ENCODE assay signal across 9 cellular contexts in genomic region chr3:3177861-3178497, GRCh38. TPM values are rescaled to one million over a fixed set of nuclear protein-coding genes. Genes with fewer than 3 reads are reported as not detected.
DNase-seq lines count a peak whose midpoint lies in the region; ATAC-seq and TF ChIP-seq lines count a peak whose summit lies in the region.
"Had no signal": no experiment of that assay in that cellular context is flagged by ENCODE, and none has a peak within 500 bp of the region (broad histone marks: within the 10 kb centered on the region; RNA-seq: fewer than 3 reads in every experiment).

No MANE protein-coding gene starts in this region.

- no peak overlapping the region for H3K27ac ChIP-seq in KMS-11
- peak overlapping the region; percentile 74 for H3K27ac ChIP-seq in muscle layer of duodenum (ENCODE audit: low read length)

- no peaks in the 10 kb centered on the region for H4K20me1 ChIP-seq in KMS-11 (ENCODE audit: insufficient read depth)

- no peak for DNase-seq in AG09309 (ENCODE audit: low read depth)
- no peak for DNase-seq in NOMO-1 treated with DMSO at 0.1 percent for 48 hours (lab: John Stamatoyannopoulos, UW; ENCODE audit: unreplicated experiment)
- DNase-seq in DMS153 (lab: John Stamatoyannopoulos, UW): no peak
- no peak for DNase-seq in mucosa of descending colon
- DNase-seq in HPDE6-E6E7 (ENCODE audit: extremely low spot score): no peak
- DNase-seq: NCI-H1092 had no signal

- TF ChIP-seq CTCF in AG09309 (IDR thresholded peaks at IDR 0.05; ENCODE audit: control insufficient read depth, insufficient read depth, low read depth, low read length, missing control alignments) (no peak), KMS-11 (conservative IDR thresholded peaks at IDR 0.05; ENCODE audit: low read depth, low read length) (no peak), brain (conservative IDR thresholded peaks at IDR 0.05) (no peak), mucosa of descending colon (IDR thresholded peaks at IDR 0.05) (no peak)

- peak overlapping the region in 3 of 5 experiments; percentile 70 to 87 (median 85) for H3K27ac Mint-ChIP-seq in brain

- H3K36me3 ChIP-seq in KMS-11 (ENCODE audit: insufficient read depth): no peaks in the 10 kb centered on the region
- H3K36me3 ChIP-seq in muscle layer of duodenum (ENCODE audit: control insufficient read depth in 1 of 2, insufficient read depth in 2 of 2, low read length in 2 of 2): peaks cover 6 to 15% of the 10 kb centered on the region in 2 donors
- no peaks in the 10 kb centered on the region for H3K36me3 ChIP-seq in mucosa of descending colon (ENCODE audit: low read depth)

- peak overlapping the region; percentile 90 to 98 (median 96) for H3K4me3 Mint-ChIP-seq in brain

- no peak for ATAC-seq in mucosa of descending colon

- H2AFZ ChIP-seq in KMS-11 (ENCODE audit: low read depth): no peak overlapping the region

- peaks cover 21% of the 10 kb centered on the region for H3K36me3 Mint-ChIP-seq in brain

- H3K4me1 Mint-ChIP-seq in brain: peaks cover 31% of the 10 kb centered on the region

- peak overlapping the region; percentile 84 for H3K4me2 ChIP-seq in KMS-11

- H3K27me3 ChIP-seq in KMS-11 (ENCODE audit: insufficient read depth, low read depth) (no peaks in the 10 kb centered on the region), muscle layer of duodenum (ENCODE audit: low read depth, low read length) (no peaks in the 10 kb centered on the region)

- no peak overlapping the region for H3K9ac ChIP-seq in KMS-11

- peaks cover 0 to 1% (median 0%) of the 10 kb centered on the region in 5 experiments for H3K9me3 Mint-ChIP-seq in brain

- H3K27me3 Mint-ChIP-seq in brain: no peaks in the 10 kb centered on the region

- intact Hi-C loops in mucosa of descending colon (cut with DNase I, micrococcal nuclease): no loop called here

- H3K4me1 ChIP-seq in KMS-11 (ENCODE audit: low read depth, poor library complexity, severe bottlenecking) (peaks cover 9% of the 10 kb centered on the region), muscle layer of duodenum (ENCODE audit: control insufficient read depth in 1 of 2, insufficient read depth in 2 of 2, low read length in 2 of 2) (peaks cover 12 to 28% of the 10 kb centered on the region in 2 donors), mucosa of descending colon (ENCODE audit: low read depth) (peaks cover 22% of the 10 kb centered on the region)

- H3K4me3 ChIP-seq in AG09309 (ENCODE audit: control insufficient read depth, low read depth, low read length): peak overlapping the region; percentile 90; the same call in 1 of the 2 replicates
- H3K4me3 ChIP-seq in KMS-11 (IDR thresholded peaks at IDR 0.05; ENCODE audit: insufficient read depth, low read depth, low read length): no peak overlapping the region
- peak overlapping the region; percentile 99 for H3K4me3 ChIP-seq in muscle layer of duodenum (ENCODE audit: low read depth in 1 of 2, low read length in 2 of 2)
- no peak overlapping the region for H3K4me3 ChIP-seq in mucosa of descending colon

- H3K79me2 ChIP-seq in KMS-11 (ENCODE audit: insufficient read depth, low read depth): peaks cover 22% of the 10 kb centered on the region; the same call in 1 of the 2 replicates

- H3K9me3 ChIP-seq in muscle layer of duodenum (ENCODE audit: control insufficient read depth in 1 of 2, low read length in 2 of 2) (no peaks in the 10 kb centered on the region), mucosa of descending colon (no peaks in the 10 kb centered on the region)

RNA-seq across cellular contexts. Expression of gene CRBN, which starts 1.5 kb away (rescaled TPM):
- polyA plus RNA-seq in brain (ENCODE audit: insufficient read depth, low read depth, low replicate concordance): 13.6 TPM
- total RNA-seq in mucosa of descending colon: 10 to 100 TPM; 35.8 to 65.9 (median 64.8) TPM

RNA-seq across cellular contexts. Expression of gene TRNT1, which starts 51.2 kb away (rescaled TPM):
- polyA plus RNA-seq in brain (ENCODE audit: insufficient read depth, low read depth, low replicate concordance): 6.3 TPM
- total RNA-seq in mucosa of descending colon: 10 to 100 TPM; 21.5 to 25.1 (median 24.3) TPM

Comparison
In these comparisons a context has a peak if more than half of its experiments do, and no peak if none do; other contexts are left out.
1. H3K4me3 ChIP-seq: peak in AG09309 (single experiment) and muscle layer of duodenum (2 of 2); none in KMS-11 (single experiment) and mucosa of descending colon (single experiment).